In the genomic region with DNA sequence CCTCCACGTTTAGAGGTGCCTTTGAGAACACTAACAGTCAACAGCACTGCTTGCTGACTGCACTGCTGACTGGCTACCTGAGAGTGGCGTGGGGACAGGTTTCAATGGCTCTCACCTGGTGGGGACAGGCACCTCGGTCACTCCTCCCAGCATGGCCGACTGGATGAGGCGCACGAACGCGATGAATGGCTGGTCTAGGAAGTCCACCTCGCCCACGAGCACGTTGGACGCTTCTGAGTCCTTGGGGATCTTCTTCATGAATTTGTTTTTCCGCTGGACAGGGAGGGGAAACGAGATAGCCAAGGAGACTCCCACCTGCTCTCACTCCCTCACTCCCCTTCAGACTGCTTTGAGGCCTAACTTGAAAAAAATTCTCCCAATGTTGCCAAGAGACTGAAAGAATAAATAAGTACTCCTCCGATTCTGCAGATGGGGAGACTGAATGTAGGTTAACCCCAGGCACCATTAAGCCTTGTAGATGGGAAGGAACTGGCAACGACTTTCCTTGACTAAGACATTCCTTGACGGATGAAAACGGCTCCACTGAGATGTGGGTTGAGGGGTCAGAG, we compare ENCODE assay signal across 18 cellular contexts. TPM values are rescaled to one million over a fixed set of nuclear protein-coding genes. Genes with fewer than 3 reads are reported as not detected.
DNase-seq lines count a peak whose midpoint lies in the region; ATAC-seq, FAIRE-seq and TF ChIP-seq lines count a peak whose summit lies in the region.
"Had no signal": no experiment of that assay in that cellular context is flagged by ENCODE, and none has a peak within 500 bp of the region (broad histone marks: within the 10 kb centered on the region; RNA-seq: fewer than 3 reads in every experiment).

No MANE protein-coding gene starts in this region.

- no peak overlapping the region for H2BK120ac ChIP-seq in H1 (replicated peaks; ENCODE audit: low read depth, low read length)

- H3K4me3 ChIP-seq in H1 (ENCODE audit: extremely low read depth in 1 of 4, insufficient read depth in 2 of 4, low read depth in 3 of 4, low read length in 4 of 4) (no peak overlapping the region), osteoblast (ENCODE audit: insufficient read depth, low read length) (no peak overlapping the region)
- H3K4me3 ChIP-seq: BLaER1 treated with 17β-estradiol and CSF1 and Interleukin-3, amounts not matched to agents 10 nM and 100 nM; GM23248 had no signal

- no peaks in the 10 kb centered on the region for H3K27me3 Mint-ChIP-seq in mesothelial cell of epicardium (ENCODE audit: low read depth)
- H3K27me3 Mint-ChIP-seq in stimulated activated naive CD8-positive, alpha-beta T cell treated with anti-CD3 and anti-CD28 coated beads, Interleukin-15, amount 100 ng/mL, for 72 hours = no peaks in the 10 kb centered on the region
- H3K27me3 Mint-ChIP-seq: B cell had no signal

- no peak overlapping the region for H2AK5ac ChIP-seq in H1 (ENCODE audit: low read depth, low read length)

- H3K27ac ChIP-seq in H1 (ENCODE audit: low read depth, low read length) (no peak overlapping the region), osteoblast (ENCODE audit: low read depth, low read length) (no peak overlapping the region)
- H3K27ac ChIP-seq: BLaER1 treated with 17β-estradiol and CSF1 and Interleukin-3, amounts not matched to agents 10 nM and 100 nM; GM23248; HL-60 had no signal

- H3K18ac ChIP-seq in H1 (ENCODE audit: extremely low read depth, low read length) = no peak overlapping the region

- peak overlapping the region; percentile 6 for H3K27ac Mint-ChIP-seq in mesothelial cell of epicardium
- H3K27ac Mint-ChIP-seq in stimulated activated naive CD8-positive, alpha-beta T cell treated with anti-CD3 and anti-CD28 coated beads, Interleukin-15, amount 100 ng/mL, for 72 hours = no peak overlapping the region
- H3K27ac Mint-ChIP-seq: B cell; CD8-positive, alpha-beta T cell had no signal

- H4K20me1 ChIP-seq in H1 (replicated peaks in 1 of 2; ENCODE audit: control insufficient read depth in 1 of 2, insufficient read depth in 2 of 2, low read length in 2 of 2) (no peaks in the 10 kb centered on the region), osteoblast (ENCODE audit: insufficient read depth, low read length) (no peaks in the 10 kb centered on the region)
- H4K20me1 ChIP-seq: BLaER1 treated with 17β-estradiol and CSF1 and Interleukin-3, amounts not matched to agents 10 nM and 100 nM had no signal

- H2BK5ac ChIP-seq in H1 (ENCODE audit: low read depth, low read length) = no peak overlapping the region

- POLR2A ChIA-PET in H1 (lab: Charles Lee; ENCODE audit: partially characterized antibody) = no interaction called here

- H3K9me3 ChIP-seq in H1 (ENCODE audit: insufficient read depth in 2 of 2, low read depth in 1 of 2, low read length in 1 of 2) (no peaks in the 10 kb centered on the region), osteoblast (ENCODE audit: low read depth, low read length) (no peaks in the 10 kb centered on the region)
- H3K9me3 ChIP-seq: BLaER1 treated with 17β-estradiol and CSF1 and Interleukin-3, amounts not matched to agents 10 nM and 100 nM; Caco-2 had no signal

- no peak for TF ChIP-seq POLR2A in H1 (IDR thresholded peaks at IDR 0.05; ENCODE audit: control extremely low read depth in 1 of 2, low read depth in 2 of 2, low read length in 2 of 2)

- H3K4me1 ChIP-seq in H1 (replicated peaks in 1 of 4; ENCODE audit: control insufficient read depth in 3 of 4, insufficient read depth in 4 of 4, low read length in 3 of 4) (peaks cover 0 to 2% (median 0%) of the 10 kb centered on the region in 4 experiments; a peak in 1 of 7 replicates), osteoblast (ENCODE audit: insufficient read depth, low read length) (peaks cover 3% of the 10 kb centered on the region)
- H3K4me1 ChIP-seq: BLaER1 treated with 17β-estradiol and CSF1 and Interleukin-3, amounts not matched to agents 10 nM and 100 nM; Caco-2 had no signal

- no peak for TF ChIP-seq CTCF in H1 (IDR thresholded peaks at IDR 0.05; ENCODE audit: control extremely low read depth in 1 of 3, insufficient read depth in 1 of 3, low read depth in 1 of 3, low read length in 3 of 3)
- no peak for TF ChIP-seq CTCF in mesothelial cell of epicardium (IDR thresholded peaks at IDR 0.05; ENCODE audit: unreplicated experiment)
- TF ChIP-seq CTCF in osteoblast (IDR thresholded peaks at IDR 0.05; ENCODE audit: extremely low read depth, low read depth, low read length) = no peak

- no peaks in the 10 kb centered on the region for H3K36me3 ChIP-seq in H1 (ENCODE audit: control insufficient read depth in 2 of 4, insufficient read depth in 4 of 4, low read length in 3 of 4)
- H3K36me3 ChIP-seq in osteoblast (ENCODE audit: insufficient read depth, low read length) = no peaks in the 10 kb centered on the region
- H3K36me3 ChIP-seq: BLaER1 treated with 17β-estradiol and CSF1 and Interleukin-3, amounts not matched to agents 10 nM and 100 nM had no signal

- H4K5ac ChIP-seq in H1 (ENCODE audit: insufficient read length, low read depth, low read length) = no peak overlapping the region

- no peak for ATAC-seq in HG03039 (IDR thresholded peaks at IDR 0.05; ENCODE audit: unreplicated experiment)
- ATAC-seq in stimulated activated naive CD8-positive, alpha-beta T cell treated with anti-CD3 and anti-CD28 coated beads, Interleukin-15, amount 100 ng/mL, for 72 hours = no peak
- ATAC-seq: CD8-positive, alpha-beta T cell had no signal

- no peak overlapping the region for H3K4me3 Mint-ChIP-seq in mesothelial cell of epicardium
- no peak overlapping the region for H3K4me3 Mint-ChIP-seq in stimulated activated naive CD8-positive, alpha-beta T cell treated with anti-CD3 and anti-CD28 coated beads, Interleukin-15, amount 100 ng/mL, for 72 hours
- H3K4me3 Mint-ChIP-seq: B cell; CD8-positive, alpha-beta T cell had no signal

- no peaks in the 10 kb centered on the region for H3K79me1 ChIP-seq in H1 (ENCODE audit: low read depth, low read length)

- no peaks in the 10 kb centered on the region for H3K23me2 ChIP-seq in H1 (ENCODE audit: low read depth, low read length)

- H3K27me3 ChIP-seq in H1 (replicated peaks in 1 of 4; ENCODE audit: control insufficient read depth in 3 of 4, extremely low read depth in 1 of 4, insufficient read depth in 3 of 4, low read length in 3 of 4) (no peaks in the 10 kb centered on the region; a peak in 3 of 7 replicates), osteoblast (ENCODE audit: insufficient read depth, low read length) (no peaks in the 10 kb centered on the region)
- H3K27me3 ChIP-seq: BLaER1 treated with 17β-estradiol and CSF1 and Interleukin-3, amounts not matched to agents 10 nM and 100 nM had no signal

- TF ChIP-seq RAD21 in H1 (IDR thresholded peaks at IDR 0.05 in 1 of 2, conservative IDR thresholded peaks at IDR 0.05 in 1 of 2; ENCODE audit: low read depth in 2 of 2, low read length in 2 of 2) = no peak

- no peak overlapping the region for H3K23ac ChIP-seq in H1 (ENCODE audit: insufficient read length)

- peaks cover 6% of the 10 kb centered on the region for H3K4me1 Mint-ChIP-seq in mesothelial cell of epicardium
- H3K4me1 Mint-ChIP-seq in stimulated activated naive CD8-positive, alpha-beta T cell treated with anti-CD3 and anti-CD28 coated beads, Interleukin-15, amount 100 ng/mL, for 72 hours = no peaks in the 10 kb centered on the region
- H3K4me1 Mint-ChIP-seq: B cell had no signal

- H3K14ac ChIP-seq in H1 (ENCODE audit: insufficient read length) = no peak overlapping the region

- WGBS in H1 (ENCODE audit: extremely low coverage in 1 of 2, insufficient coverage in 1 of 2, insufficient read length in 1 of 2, insufficient replicate concordance in 2 of 2, low coverage in 1 of 2, low lambda C conversion rate in 2 of 2, missing lambda C conversion rate in 1 of 2), 2 experiments = 92% methylated on average over 18 of the region's 18 CpGs; no CpG with 5 or more reads in 1 of the 2 experiments

- H4K8ac ChIP-seq in H1 (ENCODE audit: extremely low read depth, insufficient read depth, low read length) = no peak overlapping the region

- H2BK15ac ChIP-seq in H1 (ENCODE audit: low read length) = no peak overlapping the region

- 0 out of 2 replicates have a peak overlapping the region, but pooled peaks have one; percentile 12 for H2BK12ac ChIP-seq in H1 (ENCODE audit: low read depth, low read length)

- H3K36me3 Mint-ChIP-seq in mesothelial cell of epicardium = no peaks in the 10 kb centered on the region

- H3K79me2 ChIP-seq in H1 (ENCODE audit: control insufficient read depth in 1 of 2, insufficient read depth in 2 of 2, low read length in 2 of 2) (no peaks in the 10 kb centered on the region), osteoblast (ENCODE audit: insufficient read depth, low read length) (no peaks in the 10 kb centered on the region)

- H3K4ac ChIP-seq in H1 (replicated peaks; ENCODE audit: insufficient read length, low read depth, low read length) = no peak overlapping the region

- FAIRE-seq in H1 (lab: Jason Lieb, UNC) = no peak
- FAIRE-seq: D721Med, G401.6, GM12891, GM19239, H54 had no signal

- H3K9ac ChIP-seq in H1 (replicated peaks in 1 of 4; ENCODE audit: extremely low read depth in 1 of 4, low read depth in 3 of 4, low read length in 3 of 4) = no peak overlapping the region
- H3K9ac ChIP-seq: BLaER1 treated with 17β-estradiol and CSF1 and Interleukin-3, amounts not matched to agents 10 nM and 100 nM; GM23248 had no signal

- DNase-seq in H1 (ENCODE audit: low read depth in 1 of 2, low spot score in 2 of 2) (no peak), mesothelial cell of epicardium (ENCODE audit: low spot score in 2 of 2, unreplicated experiment in 2 of 2) (no peak), osteoblast (ENCODE audit: insufficient read length, low spot score, missing footprints) (peak; percentile 65), COR-L47 (lab: John Stamatoyannopoulos, UW) (no peak)
- DNase-seq in stimulated activated naive CD8-positive, alpha-beta T cell treated with anti-CD3 and anti-CD28 coated beads, Interleukin-15, amount 100 ng/mL, for 72 hours = no peak
- DNase-seq: Caco-2; CD8-positive, alpha-beta T cell; GM23248; HCEC 1CT had no signal

- H2AFZ ChIP-seq in H1 (ENCODE audit: low read length) (no peak overlapping the region), osteoblast (ENCODE audit: low read length) (no peak overlapping the region)
- H2AFZ ChIP-seq: GM23248 had no signal

- no peak overlapping the region for H4K91ac ChIP-seq in H1 (replicated peaks; ENCODE audit: insufficient read length, low read length)

- H3K4me2 ChIP-seq in H1 (ENCODE audit: insufficient read depth in 1 of 2, low read depth in 2 of 2, low read length in 2 of 2) (no peak overlapping the region), osteoblast (ENCODE audit: insufficient read depth, low read length) (no peak overlapping the region)
- H3K4me2 ChIP-seq: BLaER1 treated with 17β-estradiol and CSF1 and Interleukin-3, amounts not matched to agents 10 nM and 100 nM had no signal

- no peak overlapping the region for H2BK20ac ChIP-seq in H1 (ENCODE audit: low read length)

- no peak for TF ChIP-seq EP300 in H1 (IDR thresholded peaks at IDR 0.05; ENCODE audit: borderline replicate concordance in 1 of 2, low read depth in 2 of 2, low read length in 2 of 2)

- CTCF ChIA-PET in H1 (lab: Charles Lee; ENCODE audit: partially characterized antibody) = interaction anchor here (0.7 to 1.5 kb wide), 3 partner anchors 15 to 146 kb away, joined by 3 to 5 read pairs (median 4); no protein-coding TSS in a partner anchor

- no peaks in the 10 kb centered on the region for H3K9me3 Mint-ChIP-seq in mesothelial cell of epicardium
- H3K9me3 Mint-ChIP-seq in stimulated activated naive CD8-positive, alpha-beta T cell treated with anti-CD3 and anti-CD28 coated beads, Interleukin-15, amount 100 ng/mL, for 72 hours = no peaks in the 10 kb centered on the region
- H3K9me3 Mint-ChIP-seq: CD8-positive, alpha-beta T cell had no signal

- H3K56ac ChIP-seq in H1 (replicated peaks; ENCODE audit: insufficient read length, low read depth, low read length) = no peak overlapping the region

RNA-seq across cellular contexts. Expression of gene MTHFD2, which starts 57.3 kb away (rescaled TPM):
- 260 and 291 TPM in 2 replicates for total RNA-seq in H1 (2021; fragmentation: NEBNext Ultra II Directional; extraction: Animal tissue kit (Norgen Biotek cat#: 25700))
- polyA plus RNA-seq in H1 (2011; rRNA removed) = 99.2 and 99.5 TPM in 2 replicates
- 162 TPM for polyA plus RNA-seq in H1 (2011; cell fraction: cytosol; rRNA removed)
- polyA plus RNA-seq in H1 (2011; cell fraction: nucleus; rRNA removed) = 126 TPM
- 182 to 218 TPM (median 193 TPM) in 4 replicates for polyA plus RNA-seq in H1 (2012, experiment 1 of 2)
- polyA plus RNA-seq in H1 (2012, experiment 2 of 2) = 36.2 TPM
- 111 TPM for polyA plus RNA-seq in H1 (2013, experiment 1 of 2)
- 121 TPM for polyA plus RNA-seq in H1 (2013, experiment 2 of 2)
- 252 and 265 TPM in 2 replicates for polyA minus RNA-seq in H1 (2011; rRNA and poly(A)+ RNA removed)
- 207 TPM for polyA minus RNA-seq in H1 (2011; cell fraction: cytosol; rRNA and poly(A)+ RNA removed)
- 106 TPM for polyA minus RNA-seq in H1 (2011; cell fraction: nucleus; rRNA and poly(A)+ RNA removed)
- 35.3 to 39.1 TPM (median 37.9 TPM) in 3 replicates for total RNA-seq in mesothelial cell of epicardium
- total RNA-seq in osteoblast = 261 and 268 TPM in 2 replicates
